In the genomic region with DNA sequence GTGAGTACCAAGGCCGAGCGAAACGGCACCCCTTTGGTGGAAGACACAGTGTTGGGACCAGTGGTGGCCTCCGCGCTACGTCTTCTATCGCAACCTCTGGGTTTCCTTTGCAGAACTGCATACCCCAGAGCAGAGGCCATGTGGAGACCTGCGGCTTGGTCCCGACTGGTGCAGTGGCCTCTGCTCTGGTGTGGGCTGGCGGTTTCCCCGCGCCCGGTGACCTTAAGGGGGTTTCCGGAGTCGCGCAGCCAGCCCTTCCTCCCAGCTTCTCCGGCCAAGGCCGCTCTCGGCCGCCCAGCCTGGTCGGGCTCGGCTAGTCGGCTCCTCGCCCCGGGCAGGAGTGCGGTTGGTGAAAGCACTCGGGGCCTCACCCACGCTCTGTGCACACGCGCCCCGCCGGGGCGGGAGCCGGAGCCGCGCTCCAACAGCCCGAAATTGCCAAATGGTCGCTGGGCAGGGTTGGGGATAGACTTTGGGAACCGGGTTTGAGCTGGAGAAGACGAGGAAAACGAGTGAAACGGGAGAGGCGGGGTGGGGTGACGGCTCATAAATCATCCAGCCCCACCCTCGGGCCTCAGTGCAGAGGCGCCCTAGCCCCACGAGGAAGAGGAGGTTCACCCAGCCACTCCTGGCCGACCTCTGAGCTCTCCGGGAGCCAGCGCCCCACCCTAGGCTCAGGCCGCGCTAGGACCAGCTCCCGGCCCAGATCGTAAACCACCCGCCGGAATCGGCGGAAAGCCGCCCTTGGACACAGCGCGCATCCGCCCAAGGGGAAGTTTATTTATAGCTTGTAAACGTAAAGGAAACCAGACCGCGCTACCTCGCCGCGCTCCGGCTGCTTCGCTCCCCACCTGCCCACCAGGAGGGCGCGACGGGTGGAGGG, we compare ENCODE assay signal across 8 cellular contexts.
DNase-seq lines count a peak whose midpoint lies in the region; ATAC-seq, FAIRE-seq and TF ChIP-seq lines count a peak whose summit lies in the region.

No MANE protein-coding gene starts in this region.

- peak; percentile 35 for TF ChIP-seq POLR2A in GM15510 (IDR thresholded peaks at IDR 0.05; ENCODE audit: borderline replicate concordance, extremely low read depth, insufficient read length)

- FAIRE-seq in astrocyte (lab: Jason Lieb, UNC), result peak; percentile 37

- H3K4me3 Mint-ChIP-seq in astrocyte (ENCODE audit: unreplicated experiment), result no peak overlapping the region

- H3K4me1 Mint-ChIP-seq in astrocyte (ENCODE audit: low read depth, unreplicated experiment), result peaks cover 8% of the 10 kb centered on the region

- peak overlapping the region; percentile 99 for H3K4me2 ChIP-seq in OCI-LY3 (ENCODE audit: low read length)
- peak overlapping the region; percentile 84 for H3K4me2 ChIP-seq in astrocyte (ENCODE audit: low read length)

- no peak for TF ChIP-seq CTCF in OCI-LY3 (IDR thresholded peaks at IDR 0.05; ENCODE audit: low read depth, low read length)
- TF ChIP-seq CTCF in astrocyte (IDR thresholded peaks at IDR 0.05; ENCODE audit: insufficient read depth, low read depth, low read length), result no peak

- H3K27me3 ChIP-seq in OCI-LY3 (ENCODE audit: low read depth, low read length) (0 out of 2 replicates have a peak, but pooled peaks cover 3% of the 10 kb centered on the region), astrocyte (ENCODE audit: insufficient read depth, low read length) (no peaks in the 10 kb centered on the region), iPS DF 6.9 (ENCODE audit: control insufficient read depth, insufficient read depth, low read length) (peaks cover 47% of the 10 kb centered on the region)

- H3K79me2 ChIP-seq in OCI-LY3 (ENCODE audit: low read length) (no peaks in the 10 kb centered on the region), astrocyte (ENCODE audit: insufficient read depth, low read length) (no peaks in the 10 kb centered on the region)

- H3K9me3 ChIP-seq in OCI-LY3 (ENCODE audit: insufficient read depth, low read length) (no peaks in the 10 kb centered on the region), astrocyte (ENCODE audit: insufficient read depth, low read depth, low read length) (peaks cover 3% of the 10 kb centered on the region), iPS DF 6.9 (ENCODE audit: control insufficient read depth, insufficient read depth, low read length) (no peaks in the 10 kb centered on the region)

- no CpG with 5 or more reads among the region's 73 CpGs for WGBS in iPS DF 6.9 (ENCODE audit: insufficient coverage, insufficient read length)

- peak overlapping the region; percentile 87 for H3K27ac Mint-ChIP-seq in astrocyte (ENCODE audit: unreplicated experiment)

- ATAC-seq in HG03439 (IDR thresholded peaks at IDR 0.05; ENCODE audit: unreplicated experiment), result peak; percentile 54
- no peak for ATAC-seq in HG03521 (IDR thresholded peaks at IDR 0.05; ENCODE audit: unreplicated experiment)

- H2AFZ ChIP-seq in OCI-LY3 (ENCODE audit: low read depth, low read length) (peak overlapping the region; percentile 24; the same call in 1 of the 2 replicates), astrocyte (ENCODE audit: low read depth, low read length) (peak overlapping the region; percentile 63)

- H3K9ac ChIP-seq in OCI-LY3 (ENCODE audit: low read length) (peak overlapping the region; percentile 94), astrocyte (ENCODE audit: low read length) (peak overlapping the region; percentile 57)

- peaks cover 1% of the 10 kb centered on the region for H3K27me3 Mint-ChIP-seq in astrocyte (ENCODE audit: low read depth, unreplicated experiment)

- H3K9me3 Mint-ChIP-seq in astrocyte (ENCODE audit: unreplicated experiment), result no peaks in the 10 kb centered on the region

- H3K4me3 ChIP-seq in OCI-LY3 (ENCODE audit: low read length) (peak overlapping the region; percentile 85), astrocyte (ENCODE audit: insufficient read depth, low read depth, low read length) (peak overlapping the region; percentile 50), iPS DF 6.9 (ENCODE audit: low read length) (peak overlapping the region; percentile 56; the same call in 1 of the 2 replicates), skeletal muscle cell (ENCODE audit: low read depth, low read length) (peak overlapping the region; percentile 54)

- H3K36me3 ChIP-seq in OCI-LY3 (replicated peaks; ENCODE audit: low read depth, low read length) (no peaks in the 10 kb centered on the region), astrocyte (ENCODE audit: insufficient read depth, low read length) (no peaks in the 10 kb centered on the region), iPS DF 6.9 (ENCODE audit: control insufficient read depth, insufficient read depth, low read length) (no peaks in the 10 kb centered on the region)

- H3K4me1 ChIP-seq in OCI-LY3 (ENCODE audit: low read length), result peaks cover 13% of the 10 kb centered on the region; the same call in 1 of the 2 replicates
- peaks cover 28% of the 10 kb centered on the region for H3K4me1 ChIP-seq in astrocyte (ENCODE audit: insufficient read depth, low read length)
- H3K4me1 ChIP-seq in iPS DF 6.9 (ENCODE audit: control insufficient read depth, insufficient read depth, low read length), result peaks cover 4% of the 10 kb centered on the region; the same call in 1 of the 2 replicates

- no peaks in the 10 kb centered on the region for H3K36me3 Mint-ChIP-seq in astrocyte (ENCODE audit: low read depth, unreplicated experiment)

- DNase-seq in AG08395 (ENCODE audit: low spot score) (peak; percentile 37), astrocyte (ENCODE audit: low read depth) (peak; percentile 46), iPS DF 6.9 (ENCODE audit: low read depth, low spot score) (no peak), skeletal muscle cell (ENCODE audit: low read depth) (no peak)

- no peak overlapping the region for H3K27ac ChIP-seq in OCI-LY3 (ENCODE audit: low read length)
- H3K27ac ChIP-seq in astrocyte (ENCODE audit: low read depth, low read length), result peak overlapping the region; percentile 12
- no peak overlapping the region for H3K27ac ChIP-seq in iPS DF 6.9 (ENCODE audit: low read length)

- no peaks in the 10 kb centered on the region for H4K20me1 ChIP-seq in OCI-LY3 (ENCODE audit: insufficient read depth, low read length)
- H4K20me1 ChIP-seq in astrocyte (ENCODE audit: insufficient read depth, low read length), result no peaks in the 10 kb centered on the region

Comparison
In these comparisons a context has a peak if more than half of its experiments do, and no peak if none do; other contexts are left out.
1. DNase-seq: peak in AG08395 (single experiment) and astrocyte (single experiment); none in iPS DF 6.9 (single experiment) and skeletal muscle cell (single experiment).
2. Peak in every context shown above with its lines, with median percentiles within 50 percentile points of each other: H3K4me3 ChIP-seq.